8 cellular contexts compared by ENCODE assay signal in genomic region chr1:154182342-154183044, GRCh38. TPM values are rescaled to one million over a fixed set of nuclear protein-coding genes. Genes with fewer than 3 reads are reported as not detected.
DNase-seq lines count a peak whose midpoint lies in the region; ATAC-seq, FAIRE-seq and TF ChIP-seq lines count a peak whose summit lies in the region.

No MANE protein-coding gene starts in this region.

- H3K23ac ChIP-seq in H1 (ENCODE audit: insufficient read length): no peak overlapping the region

- peaks cover 23 to 31% of the 10 kb centered on the region in 2 experiments for H4K20me1 ChIP-seq in H1 (replicated peaks in 1 of 2; ENCODE audit: control insufficient read depth in 1 of 2, insufficient read depth in 2 of 2, low read length in 2 of 2)

- no peak overlapping the region for H2BK15ac ChIP-seq in H1 (ENCODE audit: low read length)

- TF ChIP-seq EP300 in H1 (IDR thresholded peaks at IDR 0.05; ENCODE audit: borderline replicate concordance in 1 of 2, low read depth in 2 of 2, low read length in 2 of 2): no peak

- peak; percentile 37 for ATAC-seq in GM18505 (IDR thresholded peaks at IDR 0.05; ENCODE audit: unreplicated experiment)
- ATAC-seq in HG03039 (IDR thresholded peaks at IDR 0.05; ENCODE audit: unreplicated experiment): peak; percentile 45

- peak overlapping the region; percentile 76 for H2BK5ac ChIP-seq in H1 (ENCODE audit: low read depth, low read length)

- peak overlapping the region; percentile 57 for H3K4ac ChIP-seq in H1 (replicated peaks; ENCODE audit: insufficient read length, low read depth, low read length)

- H3K4me3 ChIP-seq in H1 (ENCODE audit: extremely low read depth in 1 of 4, insufficient read depth in 2 of 4, low read depth in 3 of 4, low read length in 4 of 4): peak overlapping the region; percentile 87 to 97 (median 96)
- H3K4me3 ChIP-seq in mesodermal cell (ENCODE audit: extremely low read depth, insufficient read depth, low read length, poor library complexity, severe bottlenecking): peak overlapping the region; percentile 83

- H3K27me3 ChIP-seq in H1 (replicated peaks in 1 of 4; ENCODE audit: control insufficient read depth in 3 of 4, extremely low read depth in 1 of 4, insufficient read depth in 3 of 4, low read length in 3 of 4): no peaks in the 10 kb centered on the region

- no peak overlapping the region for H2BK12ac ChIP-seq in H1 (ENCODE audit: low read depth, low read length)

- peaks cover 7% of the 10 kb centered on the region; the same call in 1 of the 2 replicates for H3K23me2 ChIP-seq in H1 (ENCODE audit: low read depth, low read length)

- no peak overlapping the region for H2AFZ ChIP-seq in H1 (ENCODE audit: low read length)

- no peak for TF ChIP-seq CTCF in H1 (IDR thresholded peaks at IDR 0.05; ENCODE audit: control extremely low read depth in 1 of 3, insufficient read depth in 1 of 3, low read depth in 1 of 3, low read length in 3 of 3)

- H4K8ac ChIP-seq in H1 (ENCODE audit: extremely low read depth, insufficient read depth, low read length): peak overlapping the region; percentile 4

- peak overlapping the region; percentile 83 to 90 for H3K4me2 ChIP-seq in H1 (ENCODE audit: insufficient read depth in 1 of 2, low read depth in 2 of 2, low read length in 2 of 2)

- no peak overlapping the region for H3K56ac ChIP-seq in H1 (replicated peaks; ENCODE audit: insufficient read length, low read depth, low read length)

- H3K9me3 ChIP-seq in H1 (ENCODE audit: insufficient read depth in 2 of 2, low read depth in 1 of 2, low read length in 1 of 2) (no peaks in the 10 kb centered on the region), mesodermal cell (ENCODE audit: control insufficient read depth, low read length) (no peaks in the 10 kb centered on the region)

- peaks cover 16 to 29% (median 23%) of the 10 kb centered on the region in 4 experiments; a peak in 6 of 7 replicates for H3K4me1 ChIP-seq in H1 (replicated peaks in 1 of 4; ENCODE audit: control insufficient read depth in 3 of 4, insufficient read depth in 4 of 4, low read length in 3 of 4)
- H3K4me1 ChIP-seq in mesodermal cell (ENCODE audit: control insufficient read depth, insufficient read depth, low read length, poor library complexity, severe bottlenecking): peaks cover 40% of the 10 kb centered on the region

- peak overlapping the region; percentile 72 to 93 (median 86) for H3K9ac ChIP-seq in H1 (replicated peaks in 1 of 4; ENCODE audit: extremely low read depth in 1 of 4, low read depth in 3 of 4, low read length in 3 of 4)

- no peak overlapping the region for H2BK120ac ChIP-seq in H1 (replicated peaks; ENCODE audit: low read depth, low read length)

- FAIRE-seq in H1 (lab: Jason Lieb, UNC): no peak

- H4K5ac ChIP-seq in H1 (ENCODE audit: insufficient read length, low read depth, low read length): peak overlapping the region; percentile 38

- CTCF ChIA-PET in H1 (lab: Charles Lee; ENCODE audit: partially characterized antibody): interaction anchor here (0.6 to 1.7 kb wide), 4 partner anchors 31 to 120 kb away, joined by 3 to 5 read pairs (median 4); no protein-coding TSS in a partner anchor

- H3K18ac ChIP-seq in H1 (ENCODE audit: extremely low read depth, low read length): peak overlapping the region; percentile 88; the same call in 1 of the 2 replicates

- TF ChIP-seq RAD21 in H1 (IDR thresholded peaks at IDR 0.05 in 1 of 2, conservative IDR thresholded peaks at IDR 0.05 in 1 of 2; ENCODE audit: low read depth in 2 of 2, low read length in 2 of 2): no peak

- H3K14ac ChIP-seq in H1 (ENCODE audit: insufficient read length): no peak overlapping the region

- H2BK20ac ChIP-seq in H1 (ENCODE audit: low read length): no peak overlapping the region

- peak overlapping the region; percentile 79 for H4K91ac ChIP-seq in H1 (replicated peaks; ENCODE audit: insufficient read length, low read length)

- TF ChIP-seq POLR2A in GM18505 (IDR thresholded peaks at IDR 0.05; ENCODE audit: borderline replicate concordance, extremely low read depth, insufficient read depth, insufficient read length) (peak; percentile 27), H1 (IDR thresholded peaks at IDR 0.05; ENCODE audit: control extremely low read depth in 1 of 2, low read depth in 2 of 2, low read length in 2 of 2) (peak in 1 of 2 experiments; percentile 55; a peak in 1 of 3 replicates)

- peaks cover 16% of the 10 kb centered on the region for H3K79me1 ChIP-seq in H1 (ENCODE audit: low read depth, low read length)

- POLR2A ChIA-PET in H1 (lab: Charles Lee; ENCODE audit: partially characterized antibody): interaction anchor here (0.7 to 11.3 kb wide), 19 partner anchors 10 to 261 kb away, joined by 3 to 107 read pairs (median 4); partner anchors contain the start of genes ATP8B2, HAX1, NUP210L and RPS27

- WGBS in H1 (ENCODE audit: extremely low coverage in 1 of 2, insufficient coverage in 1 of 2, insufficient read length in 1 of 2, insufficient replicate concordance in 2 of 2, low coverage in 1 of 2, low lambda C conversion rate in 2 of 2, missing lambda C conversion rate in 1 of 2), 2 experiments: 2% methylated on average over 28 of the region's 36 CpGs; no CpG with 5 or more reads in 1 of the 2 experiments
- 0 to 1% methylated on average over 15 to 23 of the region's 36 CpGs for WGBS in mesodermal cell (ENCODE audit: insufficient coverage in 2 of 2), 2 experiments

- peak overlapping the region; percentile 80 for H3K27ac ChIP-seq in H1 (ENCODE audit: low read depth, low read length)
- peak overlapping the region; percentile 84 for H3K27ac ChIP-seq in mesodermal cell (ENCODE audit: low read depth, low read length, severe bottlenecking)

- no peak overlapping the region for H2AK5ac ChIP-seq in H1 (ENCODE audit: low read depth, low read length)

- peaks cover 49 to 55% of the 10 kb centered on the region in 2 experiments for H3K79me2 ChIP-seq in H1 (ENCODE audit: control insufficient read depth in 1 of 2, insufficient read depth in 2 of 2, low read length in 2 of 2)

- H3K36me3 ChIP-seq in H1 (ENCODE audit: control insufficient read depth in 2 of 4, insufficient read depth in 4 of 4, low read length in 3 of 4) (peaks cover 0 to 9% (median 3%) of the 10 kb centered on the region in 4 experiments; a peak in 4 of 8 replicates), mesodermal cell (ENCODE audit: control insufficient read depth, insufficient read depth, low read length) (peaks cover 36% of the 10 kb centered on the region)

- DNase-seq in 8988T (peak; percentile 54), NCI-H748 (lab: John Stamatoyannopoulos, UW; ENCODE audit: unreplicated experiment) (peak; percentile 58), H1 (ENCODE audit: low read depth in 1 of 2, low spot score in 2 of 2) (peak; percentile 27 to 68)
- peak; percentile 42 to 44 for DNase-seq in activated CD8-positive, alpha-beta memory T cell treated with anti-CD3 and anti-CD28 coated beads for 4 hours (ENCODE audit: low read depth in 2 of 2)
- peak; percentile 49 to 58 for DNase-seq in stimulated activated CD8-positive, alpha-beta memory T cell treated with anti-CD3 and anti-CD28 coated beads, Interleukin-15, amount 100 ng/mL, for 4 hours (ENCODE audit: low read depth in 2 of 2)

RNA-seq across cellular contexts. Expression of gene TPM3, which starts 9.4 kb away (rescaled TPM):
- 572 and 586 TPM in 2 replicates for total RNA-seq in H1 (2021; fragmentation: NEBNext Ultra II Directional; extraction: Animal tissue kit (Norgen Biotek cat#: 25700))
- 213 and 278 TPM in 2 replicates for polyA plus RNA-seq in H1 (2011; rRNA removed)
- 447 TPM for polyA plus RNA-seq in H1 (2011; cell fraction: cytosol; rRNA removed)
- 140 TPM for polyA plus RNA-seq in H1 (2011; cell fraction: nucleus; rRNA removed)
- 519 to 696 TPM (median 559 TPM) in 4 replicates for polyA plus RNA-seq in H1 (2012, experiment 1 of 2)
- 254 TPM for polyA plus RNA-seq in H1 (2012, experiment 2 of 2)
- polyA plus RNA-seq in H1 (2013, experiment 1 of 2): 394 TPM
- 404 TPM for polyA plus RNA-seq in H1 (2013, experiment 2 of 2)
- polyA minus RNA-seq in H1 (2011; rRNA and poly(A)+ RNA removed): 132 and 139 TPM in 2 replicates
- 150 TPM for polyA minus RNA-seq in H1 (2011; cell fraction: cytosol; rRNA and poly(A)+ RNA removed)
- 75.5 TPM for polyA minus RNA-seq in H1 (2011; cell fraction: nucleus; rRNA and poly(A)+ RNA removed)
- 482 TPM for polyA plus RNA-seq in mesodermal cell (2013, experiment 1 of 2)
- polyA plus RNA-seq in mesodermal cell (2013, experiment 2 of 2): 441 TPM

RNA-seq across cellular contexts. Expression of gene CFAP141, which starts 23.6 kb away (rescaled TPM):
- total RNA-seq in H1 (2021; fragmentation: NEBNext Ultra II Directional; extraction: Animal tissue kit (Norgen Biotek cat#: 25700)): not detected in 2 replicates
- polyA plus RNA-seq in H1 (2011; rRNA removed): not detected in 2 replicates
- polyA plus RNA-seq in H1 (2011; cell fraction: cytosol; rRNA removed): not detected
- not detected for polyA plus RNA-seq in H1 (2011; cell fraction: nucleus; rRNA removed)
- not detected in 4 replicates for polyA plus RNA-seq in H1 (2012, experiment 1 of 2)
- not detected for polyA plus RNA-seq in H1 (2012, experiment 2 of 2)
- polyA plus RNA-seq in H1 (2013, experiment 1 of 2): not detected
- polyA plus RNA-seq in H1 (2013, experiment 2 of 2): not detected
- polyA minus RNA-seq in H1 (2011; rRNA and poly(A)+ RNA removed): not detected in 2 replicates
- not detected for polyA minus RNA-seq in H1 (2011; cell fraction: cytosol; rRNA and poly(A)+ RNA removed)
- not detected for polyA minus RNA-seq in H1 (2011; cell fraction: nucleus; rRNA and poly(A)+ RNA removed)
- polyA plus RNA-seq in mesodermal cell (2013, experiment 1 of 2): not detected
- not detected for polyA plus RNA-seq in mesodermal cell (2013, experiment 2 of 2)

RNA-seq across cellular contexts. Expression of gene NUP210L, which starts 27.6 kb away (rescaled TPM):
- total RNA-seq in H1 (2021; fragmentation: NEBNext Ultra II Directional; extraction: Animal tissue kit (Norgen Biotek cat#: 25700)): not detected in 2 replicates
- not detected in 2 replicates for polyA plus RNA-seq in H1 (2011; rRNA removed)
- not detected for polyA plus RNA-seq in H1 (2011; cell fraction: cytosol; rRNA removed)
- polyA plus RNA-seq in H1 (2011; cell fraction: nucleus; rRNA removed): 0.04 TPM
- 0.03 TPM in 1 of 4 replicates, not detected in the others for polyA plus RNA-seq in H1 (2012, experiment 1 of 2)
- not detected for polyA plus RNA-seq in H1 (2012, experiment 2 of 2)
- not detected for polyA plus RNA-seq in H1 (2013, experiment 1 of 2)
- under 0.01 TPM for polyA plus RNA-seq in H1 (2013, experiment 2 of 2)
- 0.24 TPM in 1 of 2 replicates, not detected in the other for polyA minus RNA-seq in H1 (2011; rRNA and poly(A)+ RNA removed)
- polyA minus RNA-seq in H1 (2011; cell fraction: cytosol; rRNA and poly(A)+ RNA removed): not detected
- polyA minus RNA-seq in H1 (2011; cell fraction: nucleus; rRNA and poly(A)+ RNA removed): not detected
- polyA plus RNA-seq in mesodermal cell (2013, experiment 1 of 2): not detected
- not detected for polyA plus RNA-seq in mesodermal cell (2013, experiment 2 of 2)

RNA-seq across cellular contexts. Expression of gene UBAP2L, which starts 38.3 kb away (rescaled TPM):
- 253 and 254 TPM in 2 replicates for total RNA-seq in H1 (2021; fragmentation: NEBNext Ultra II Directional; extraction: Animal tissue kit (Norgen Biotek cat#: 25700))
- 303 and 349 TPM in 2 replicates for polyA plus RNA-seq in H1 (2011; rRNA removed)
- 153 TPM for polyA plus RNA-seq in H1 (2011; cell fraction: cytosol; rRNA removed)
- 398 TPM for polyA plus RNA-seq in H1 (2011; cell fraction: nucleus; rRNA removed)
- 177 to 223 TPM (median 204 TPM) in 4 replicates for polyA plus RNA-seq in H1 (2012, experiment 1 of 2)
- 86.7 TPM for polyA plus RNA-seq in H1 (2012, experiment 2 of 2)
- polyA plus RNA-seq in H1 (2013, experiment 1 of 2): 193 TPM
- 182 TPM for polyA plus RNA-seq in H1 (2013, experiment 2 of 2)
- 375 and 378 TPM in 2 replicates for polyA minus RNA-seq in H1 (2011; rRNA and poly(A)+ RNA removed)
- 74.2 TPM for polyA minus RNA-seq in H1 (2011; cell fraction: cytosol; rRNA and poly(A)+ RNA removed)
- 289 TPM for polyA minus RNA-seq in H1 (2011; cell fraction: nucleus; rRNA and poly(A)+ RNA removed)
- 151 TPM for polyA plus RNA-seq in mesodermal cell (2013, experiment 1 of 2)
- polyA plus RNA-seq in mesodermal cell (2013, experiment 2 of 2): 131 TPM

Comparison
In these comparisons a context has a peak if more than half of its experiments do, and no peak if none do; other contexts are left out.
1. Peak in every context shown above with its lines: DNase-seq, ATAC-seq, H3K4me3 ChIP-seq and H3K27ac ChIP-seq.